19 cellular contexts compared by ENCODE assay signal in genomic region chr17:37519241-37519985, GRCh38. TPM values are rescaled to one million over a fixed set of nuclear protein-coding genes. Genes with fewer than 3 reads are reported as not detected.
DNase-seq lines count a peak whose midpoint lies in the region; ATAC-seq and TF ChIP-seq lines count a peak whose summit lies in the region.
"Had no signal": no experiment of that assay in that cellular context is flagged by ENCODE, and none has a peak within 500 bp of the region (broad histone marks: within the 10 kb centered on the region; RNA-seq: fewer than 3 reads in every experiment).

No MANE protein-coding gene starts in this region.

- no peak for DNase-seq in stimulated activated naive CD8-positive, alpha-beta T cell treated with anti-CD3 and anti-CD28 coated beads, Interleukin-15, amount 100 ng/mL, for 72 hours
- peak; percentile 20 for DNase-seq in UCSD-AML1 (lab: John Stamatoyannopoulos, UW; ENCODE audit: unreplicated experiment)
- DNase-seq in stimulated activated naive B cell treated with anti-CD40 and anti-IgM and Interleukin-4, amounts not matched to agents 10 μg/mL and 1 μg/mL and 100 μg/mL, for 72 hours = no peak
- no peak for DNase-seq in 8988T
- DNase-seq in SKM-1 (lab: John Stamatoyannopoulos, UW; ENCODE audit: unreplicated experiment) = no peak
- DNase-seq in activated effector memory CD4-positive, alpha-beta T cell treated with Interleukin-2 at 50 U/mL for 16 hours = no peak
- DNase-seq: activated CD4-positive, alpha-beta T cell treated with anti-CD3 and anti-CD28 coated beads for 4 hours; activated effector memory CD4-positive, alpha-beta T cell treated with anti-CD3 and anti-CD28 coated beads, Interleukin-2, amount 50 U/mL, for 16 hours; DMS153; GOT3; islet precursor cell; NCI-H1048; NCI-H82; T-helper 1 cell; trophoblast cell had no signal

- H3K27ac Mint-ChIP-seq in stimulated activated naive CD8-positive, alpha-beta T cell treated with anti-CD3 and anti-CD28 coated beads, Interleukin-15, Interleukin-2, amounts not matched to agents 100 ng/mL and 50 ng/mL, for 24 hours = peak overlapping the region; percentile 45
- peak overlapping the region in 1 of 2 donors; percentile 38 for H3K27ac Mint-ChIP-seq in stimulated activated naive CD8-positive, alpha-beta T cell treated with anti-CD3 and anti-CD28 coated beads, Interleukin-15, amount 100 ng/mL, for 72 hours
- H3K27ac Mint-ChIP-seq in brain = peak overlapping the region in 3 of 5 experiments; percentile 44 to 67 (median 54)
- H3K27ac Mint-ChIP-seq in stimulated activated naive B cell treated with anti-CD40 and anti-IgM and Interleukin-4, amounts not matched to agents 10 μg/mL and 1 μg/mL and 100 μg/mL, for 72 hours = peak overlapping the region; percentile 9

- no peaks in the 10 kb centered on the region for H3K27me3 Mint-ChIP-seq in stimulated activated naive CD8-positive, alpha-beta T cell treated with anti-CD3 and anti-CD28 coated beads, Interleukin-15, Interleukin-2, amounts not matched to agents 100 ng/mL and 50 ng/mL, for 24 hours
- H3K27me3 Mint-ChIP-seq in stimulated activated naive CD8-positive, alpha-beta T cell treated with anti-CD3 and anti-CD28 coated beads, Interleukin-15, amount 100 ng/mL, for 72 hours = no peaks in the 10 kb centered on the region
- H3K27me3 Mint-ChIP-seq in brain = no peaks in the 10 kb centered on the region
- no peaks in the 10 kb centered on the region for H3K27me3 Mint-ChIP-seq in stimulated activated naive B cell treated with anti-CD40 and anti-IgM and Interleukin-4, amounts not matched to agents 10 μg/mL and 1 μg/mL and 100 μg/mL, for 72 hours

- no peaks in the 10 kb centered on the region for H3K9me3 Mint-ChIP-seq in stimulated activated naive CD8-positive, alpha-beta T cell treated with anti-CD3 and anti-CD28 coated beads, Interleukin-15, Interleukin-2, amounts not matched to agents 100 ng/mL and 50 ng/mL, for 24 hours
- no peaks in the 10 kb centered on the region for H3K9me3 Mint-ChIP-seq in stimulated activated naive CD8-positive, alpha-beta T cell treated with anti-CD3 and anti-CD28 coated beads, Interleukin-15, amount 100 ng/mL, for 72 hours
- H3K9me3 Mint-ChIP-seq in brain = no peaks in the 10 kb centered on the region
- H3K9me3 Mint-ChIP-seq in stimulated activated naive B cell treated with anti-CD40 and anti-IgM and Interleukin-4, amounts not matched to agents 10 μg/mL and 1 μg/mL and 100 μg/mL, for 72 hours = no peaks in the 10 kb centered on the region

- ATAC-seq in stimulated activated naive CD8-positive, alpha-beta T cell treated with anti-CD3 and anti-CD28 coated beads, Interleukin-15, amount 100 ng/mL, for 72 hours = no peak
- no peak for ATAC-seq in stimulated activated naive B cell treated with anti-CD40 and anti-IgM and Interleukin-4, amounts not matched to agents 10 μg/mL and 1 μg/mL and 100 μg/mL, for 72 hours (replicated peaks)
- ATAC-seq: gastroesophageal sphincter, HepG2 had no signal

- peaks cover 20% of the 10 kb centered on the region for H3K4me1 Mint-ChIP-seq in stimulated activated naive CD8-positive, alpha-beta T cell treated with anti-CD3 and anti-CD28 coated beads, Interleukin-15, Interleukin-2, amounts not matched to agents 100 ng/mL and 50 ng/mL, for 24 hours (ENCODE audit: low read depth)
- H3K4me1 Mint-ChIP-seq in stimulated activated naive CD8-positive, alpha-beta T cell treated with anti-CD3 and anti-CD28 coated beads, Interleukin-15, amount 100 ng/mL, for 72 hours = peaks cover 27% of the 10 kb centered on the region
- peaks cover 20% of the 10 kb centered on the region for H3K4me1 Mint-ChIP-seq in brain
- no peaks in the 10 kb centered on the region for H3K4me1 Mint-ChIP-seq in stimulated activated naive B cell treated with anti-CD40 and anti-IgM and Interleukin-4, amounts not matched to agents 10 μg/mL and 1 μg/mL and 100 μg/mL, for 72 hours

- no peak for TF ChIP-seq CTCF in brain (conservative IDR thresholded peaks at IDR 0.05)

- peaks cover 50% of the 10 kb centered on the region for H3K36me3 Mint-ChIP-seq in stimulated activated naive CD8-positive, alpha-beta T cell treated with anti-CD3 and anti-CD28 coated beads, Interleukin-15, Interleukin-2, amounts not matched to agents 100 ng/mL and 50 ng/mL, for 24 hours (ENCODE audit: low read depth)
- H3K36me3 Mint-ChIP-seq in brain = peaks cover 58% of the 10 kb centered on the region
- peaks cover 22 to 52% of the 10 kb centered on the region in 2 donors for H3K36me3 Mint-ChIP-seq in stimulated activated naive B cell treated with anti-CD40 and anti-IgM and Interleukin-4, amounts not matched to agents 10 μg/mL and 1 μg/mL and 100 μg/mL, for 72 hours

- H3K4me3 Mint-ChIP-seq in stimulated activated naive CD8-positive, alpha-beta T cell treated with anti-CD3 and anti-CD28 coated beads, Interleukin-15, Interleukin-2, amounts not matched to agents 100 ng/mL and 50 ng/mL, for 24 hours = no peak overlapping the region
- H3K4me3 Mint-ChIP-seq in stimulated activated naive CD8-positive, alpha-beta T cell treated with anti-CD3 and anti-CD28 coated beads, Interleukin-15, amount 100 ng/mL, for 72 hours = no peak overlapping the region
- H3K4me3 Mint-ChIP-seq in brain = no peak overlapping the region
- no peak overlapping the region for H3K4me3 Mint-ChIP-seq in stimulated activated naive B cell treated with anti-CD40 and anti-IgM and Interleukin-4, amounts not matched to agents 10 μg/mL and 1 μg/mL and 100 μg/mL, for 72 hours

RNA-seq across cellular contexts. Expression of gene DUSP14, which starts 29.7 kb away (rescaled TPM):
- 27.2 TPM for polyA plus RNA-seq in brain (ENCODE audit: insufficient read depth, low read depth, low replicate concordance)
